ENCODE assay signal across 12 cellular contexts in genomic region chr10:89481662-89482061, GRCh38. TPM values are rescaled to one million over a fixed set of nuclear protein-coding genes. Genes with fewer than 3 reads are reported as not detected.
A peak's percentile ranks its signal among the peaks of the same experiment; 100 is the strongest.
DNase-seq lines count a peak whose midpoint lies in the region; ATAC-seq and TF ChIP-seq lines count a peak whose summit lies in the region.
"Had no signal": no experiment of that assay in that cellular context is flagged by ENCODE, and none has a peak within 500 bp of the region (broad histone marks: within the 10 kb centered on the region; RNA-seq: fewer than 3 reads in every experiment).

No MANE protein-coding gene starts in this region.

- no peaks in the 10 kb centered on the region for H3K9me2 ChIP-seq in GM23338 (ENCODE audit: insufficient read depth)

- H3K27ac ChIP-seq in RWPE2 (ENCODE audit: poor library complexity, severe bottlenecking) (peak overlapping the region; percentile 93), GM23338 (ENCODE audit: low read depth) (no peak overlapping the region)

- DNase-seq in AG04449 (ENCODE audit: low read depth, low spot score) (peak; percentile 84), RWPE2 (ENCODE audit: low spot score) (no peak), fibroblast of mammary gland (ENCODE audit: low read depth) (peak; percentile 97), omental fat pad (ENCODE audit: low spot score) (no peak), SIG-M5 treated with dmso at 0.1 percent for 504 hours (lab: John Stamatoyannopoulos, UW; ENCODE audit: unreplicated experiment) (no peak), GM23338 (ENCODE audit: low spot score) (no peak)
- no peak for DNase-seq in activated CD8-positive, alpha-beta memory T cell treated with anti-CD3 and anti-CD28 coated beads for 24 hours
- DNase-seq: activated CD4-positive, alpha-beta T cell treated with anti-CD3 and anti-CD28 coated beads for 4 hours; BE2C; central memory CD4-positive, alpha-beta T cell; stimulated activated CD4-positive, alpha-beta T cell treated with anti-CD3 and anti-CD28 coated beads, Interleukin-4, amount 100 ng/mL, for 24 hours had no signal

- no peaks in the 10 kb centered on the region for H3K36me3 Mint-ChIP-seq in GM23338 (ENCODE audit: low read depth)

- H2AFZ ChIP-seq in GM23338: no peak overlapping the region

- CTCF ChIA-PET in AG04449 (lab: Yijun Ruan, JAX): interaction anchor here (0.8 to 2.1 kb wide), 3 partner anchors 9 to 451 kb away, joined by 3 to 6 read pairs (median 3); no protein-coding TSS in a partner anchor

- no peaks in the 10 kb centered on the region for H3F3A ChIP-seq in GM23338 (replicated peaks; ENCODE audit: low read depth)

- no peaks in the 10 kb centered on the region for H4K20me1 ChIP-seq in GM23338 (replicated peaks; ENCODE audit: insufficient read depth)

- no peaks in the 10 kb centered on the region for H3K79me2 ChIP-seq in GM23338 (replicated peaks; ENCODE audit: insufficient read depth)

- H3K27me3 Mint-ChIP-seq in GM23338 (ENCODE audit: insufficient read depth, low read depth, poor library complexity): no peaks in the 10 kb centered on the region

- H3K4me1 ChIP-seq in RWPE2 (ENCODE audit: insufficient read depth, poor library complexity, severe bottlenecking) (peaks cover 33% of the 10 kb centered on the region), GM23338 (ENCODE audit: insufficient read depth) (0 out of 2 replicates have a peak, but pooled peaks cover 4% of the 10 kb centered on the region)
- H3K4me1 ChIP-seq: BE2C had no signal

- POLR2A ChIA-PET in AG04449 (lab: Yijun Ruan, JAX): no interaction called here

- H3K4me1 Mint-ChIP-seq in GM23338: peaks cover 18% of the 10 kb centered on the region

- H3K4me3 ChIP-seq in AG04449 (ENCODE audit: low read depth, low read length) (no peak overlapping the region), RWPE2 (ENCODE audit: severe bottlenecking) (no peak overlapping the region), fibroblast of mammary gland (ENCODE audit: control insufficient read depth, low read depth, low read length) (no peak overlapping the region), GM23338 (no peak overlapping the region)

- H3K9me3 ChIP-seq in RWPE2 (ENCODE audit: severe bottlenecking): no peaks in the 10 kb centered on the region
- H3K9me3 ChIP-seq: BE2C had no signal

- H3K9me3 Mint-ChIP-seq in GM23338: no peaks in the 10 kb centered on the region; the same call in 2 of the 3 replicates

- ATAC-seq in RWPE2 (ENCODE audit: low read depth) (peak; percentile 85), omental fat pad (ENCODE audit: low FRiP score) (peak; percentile 72), GM23338 (no peak), GM21619 (IDR thresholded peaks at IDR 0.05; ENCODE audit: unreplicated experiment) (no peak)

- H3K27ac Mint-ChIP-seq in GM23338: no peak overlapping the region

- TF ChIP-seq CTCF in AG04449 (IDR thresholded peaks at IDR 0.05; ENCODE audit: insufficient read depth, low read length, missing control alignments): no peak
- no peak for TF ChIP-seq CTCF in RWPE2 (IDR thresholded peaks at IDR 0.05; ENCODE audit: poor library complexity, severe bottlenecking)
- no peak for TF ChIP-seq CTCF in fibroblast of mammary gland (conservative IDR thresholded peaks at IDR 0.05; ENCODE audit: control insufficient read depth, insufficient read depth, low read depth, low read length)
- no peak for TF ChIP-seq CTCF in omental fat pad (IDR thresholded peaks at IDR 0.05)
- no peak for TF ChIP-seq CTCF in GM23338 (conservative IDR thresholded peaks at IDR 0.05; ENCODE audit: low read depth in 2 of 2)

- H3K27me3 ChIP-seq in RWPE2 (ENCODE audit: insufficient read depth, poor library complexity, severe bottlenecking) (no peaks in the 10 kb centered on the region), GM23338 (ENCODE audit: insufficient read depth) (no peaks in the 10 kb centered on the region)
- H3K27me3 ChIP-seq: BE2C had no signal

- H3K4me3 Mint-ChIP-seq in GM23338: no peak overlapping the region

- H3K36me3 ChIP-seq in RWPE2 (ENCODE audit: low read depth) (no peaks in the 10 kb centered on the region), GM23338 (ENCODE audit: insufficient read depth) (no peaks in the 10 kb centered on the region)
- H3K36me3 ChIP-seq: BE2C had no signal

- no peak overlapping the region for H3K4me2 ChIP-seq in GM23338

TF ChIP-seq in GM23338, 12 proteins besides CTCF, POLR2A, EP300 and RAD21:
- TF ChIP-seq POLR2AphosphoS5 (IDR thresholded peaks at IDR 0.05; ENCODE audit: low read depth) (no peak), EZH2 (IDR thresholded peaks at IDR 0.05; ENCODE audit: low read depth, unreplicated experiment) (no peak), CREB1 (CRISPR knock-in tag; IDR thresholded peaks at IDR 0.05; ENCODE audit: low read depth) (no peak), JUNB (IDR thresholded peaks at IDR 0.05; ENCODE audit: unreplicated experiment) (no peak), STAT1 (IDR thresholded peaks at IDR 0.05; ENCODE audit: unreplicated experiment) (no peak)
- TF ChIP-seq, protein P1, sequence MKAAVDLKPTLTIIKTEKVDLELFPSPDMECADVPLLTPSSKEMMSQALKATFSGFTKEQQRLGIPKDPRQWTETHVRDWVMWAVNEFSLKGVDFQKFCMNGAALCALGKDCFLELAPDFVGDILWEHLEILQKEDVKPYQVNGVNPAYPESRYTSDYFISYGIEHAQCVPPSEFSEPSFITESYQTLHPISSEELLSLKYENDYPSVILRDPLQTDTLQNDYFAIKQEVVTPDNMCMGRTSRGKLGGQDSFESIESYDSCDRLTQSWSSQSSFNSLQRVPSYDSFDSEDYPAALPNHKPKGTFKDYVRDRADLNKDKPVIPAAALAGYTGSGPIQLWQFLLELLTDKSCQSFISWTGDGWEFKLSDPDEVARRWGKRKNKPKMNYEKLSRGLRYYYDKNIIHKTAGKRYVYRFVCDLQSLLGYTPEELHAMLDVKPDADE (IDR thresholded peaks at IDR 0.05): no peak
TF ChIP-seq in GM23338: peak in this region for 0.

RNA-seq across cellular contexts. Expression of gene SLC16A12, which starts 53.7 kb away (rescaled TPM):
- 1 to 10 TPM in 3 of 4 donors, under 1 TPM in 1; 0.72 to 5.8 (median 3.0) TPM for total RNA-seq in omental fat pad
- total RNA-seq in GM23338 (2014; rRNA removed; shearing (Covaris generic)): 1.3 and 2.0 TPM in 2 replicates
- polyA plus RNA-seq in GM23338 (2016; fragmentation: Nextera tagmentation; extraction: Ambion mirVana): 0.84 and 0.89 TPM in 2 replicates

Comparison
In these comparisons a context has a peak if more than half of its experiments do, and no peak if none do; other contexts are left out.
1. DNase-seq: peak in AG04449 (single experiment) and fibroblast of mammary gland (single experiment); none in RWPE2 (single experiment), omental fat pad (single experiment), SIG-M5 treated with dmso at 0.1 percent for 504 hours (single experiment), GM23338 (single experiment) and activated CD8-positive, alpha-beta memory T cell treated with anti-CD3 and anti-CD28 coated beads for 24 hours (single experiment).
2. ATAC-seq: peak in RWPE2 (single experiment) and omental fat pad (single experiment); none in GM23338 (single experiment) and GM21619 (single experiment).